26 cellular contexts compared by ENCODE assay signal in genomic region chr4:186368291-186368690, GRCh38.
"Had no signal": no experiment of that assay in that cellular context is flagged by ENCODE, and none has a peak within 500 bp of the region (broad histone marks: within the 10 kb centered on the region; RNA-seq: fewer than 3 reads in every experiment).

No MANE protein-coding gene starts in this region.

- H3K27me3 ChIP-seq: brain microvascular endothelial cell, Peyer's patch had no signal

- H3K4me1 Mint-ChIP-seq: activated CD4-positive, alpha-beta T cell treated with anti-CD3 and anti-CD28 coated beads, Interleukin-2, amount 10 ng/mL, durations not matched to agents 7 days and 5 days; activated T-helper 17 cell treated with anti-CD3 and anti-CD28 coated beads, Interleukin-2, amount 50 U/mL, for 72 hours; IgD-negative memory B cell; T-cell had no signal

- DNase-seq: activated CD4-positive, alpha-beta memory T cell treated with anti-CD3 and anti-CD28 coated beads for 36 hours; activated CD4-positive, alpha-beta T cell treated with anti-CD3 and anti-CD28 coated beads, Interleukin-2, amount 10 ng/mL, durations not matched to agents 7 days and 5 days; activated CD4-positive, CD25-positive, alpha-beta regulatory T cell; activated CD8-positive, alpha-beta memory T cell treated with anti-CD3 and anti-CD28 coated beads for 24 hours; activated gamma-delta T cell; activated naive CD4-positive, alpha-beta T cell treated with anti-CD3 and anti-CD28 coated beads for 36 hours; activated T-cell treated with anti-CD3 and anti-CD28 coated beads, Interleukin-2, amount 50 U/mL, for 4 hours; amygdala; brain microvascular endothelial cell; caudate nucleus; KG1; NCI-H1092; NCI-H1436; NCI-H1694 treated with DMSO at 0.1 percent for 48 hours; NCI-H2029 treated with DMSO at 0.1 percent for 48 hours; NCI-H2227 treated with DMSO at 0.1 percent for 48 hours; NCI-H510A; NCI-H526 treated with DMSO at 0.1 percent for 48 hours; NK-92 treated with Interleukin-12 subunit alpha and Interleukin-12 subunit beta, amount 100 ng/mL, for 24 hours; Peyer's patch; SHP77 treated with DMSO at 0.1 percent for 48 hours; T-cell had no signal

- H3K4me3 ChIP-seq: Peyer's patch had no signal

- H3K4me3 Mint-ChIP-seq: activated CD4-positive, alpha-beta memory T cell treated with anti-CD3 and anti-CD28 coated beads for 36 hours; activated CD4-positive, alpha-beta T cell treated with anti-CD3 and anti-CD28 coated beads, Interleukin-2, amount 10 ng/mL, durations not matched to agents 7 days and 5 days; activated naive CD4-positive, alpha-beta T cell treated with anti-CD3 and anti-CD28 coated beads for 36 hours; activated naive CD8-positive, alpha-beta T cell; activated T-cell treated with anti-CD3 and anti-CD28 coated beads, Interleukin-2, amount 50 U/mL, for 4 hours; activated T-helper 17 cell treated with anti-CD3 and anti-CD28 coated beads, Interleukin-2, amount 50 U/mL, for 72 hours; IgD-negative memory B cell; T-cell had no signal

- H3K4me1 ChIP-seq: Peyer's patch had no signal

- H3K27ac ChIP-seq: brain microvascular endothelial cell, Peyer's patch, VCaP had no signal

- H3K36me3 ChIP-seq: brain microvascular endothelial cell, Peyer's patch had no signal

- H3K27me3 Mint-ChIP-seq: activated CD4-positive, alpha-beta memory T cell treated with anti-CD3 and anti-CD28 coated beads for 36 hours; activated CD4-positive, alpha-beta T cell treated with anti-CD3 and anti-CD28 coated beads, Interleukin-2, amount 10 ng/mL, durations not matched to agents 7 days and 5 days; activated naive CD8-positive, alpha-beta T cell; activated T-helper 17 cell treated with anti-CD3 and anti-CD28 coated beads, Interleukin-2, amount 50 U/mL, for 72 hours; IgD-negative memory B cell; T-cell had no signal

- H3K36me3 Mint-ChIP-seq: activated CD4-positive, alpha-beta memory T cell treated with anti-CD3 and anti-CD28 coated beads for 36 hours; activated naive CD8-positive, alpha-beta T cell; IgD-negative memory B cell; T-cell had no signal

- H3K27ac Mint-ChIP-seq: activated CD4-positive, alpha-beta memory T cell treated with anti-CD3 and anti-CD28 coated beads for 36 hours; activated CD4-positive, alpha-beta T cell treated with anti-CD3 and anti-CD28 coated beads, Interleukin-2, amount 10 ng/mL, durations not matched to agents 7 days and 5 days; activated naive CD4-positive, alpha-beta T cell treated with anti-CD3 and anti-CD28 coated beads for 36 hours; activated naive CD8-positive, alpha-beta T cell; activated T-helper 17 cell treated with anti-CD3 and anti-CD28 coated beads, Interleukin-2, amount 50 U/mL, for 72 hours; IgD-negative memory B cell; T-cell had no signal
